Comparison of ENCODE assay signal across 25 cellular contexts in the genomic region with DNA sequence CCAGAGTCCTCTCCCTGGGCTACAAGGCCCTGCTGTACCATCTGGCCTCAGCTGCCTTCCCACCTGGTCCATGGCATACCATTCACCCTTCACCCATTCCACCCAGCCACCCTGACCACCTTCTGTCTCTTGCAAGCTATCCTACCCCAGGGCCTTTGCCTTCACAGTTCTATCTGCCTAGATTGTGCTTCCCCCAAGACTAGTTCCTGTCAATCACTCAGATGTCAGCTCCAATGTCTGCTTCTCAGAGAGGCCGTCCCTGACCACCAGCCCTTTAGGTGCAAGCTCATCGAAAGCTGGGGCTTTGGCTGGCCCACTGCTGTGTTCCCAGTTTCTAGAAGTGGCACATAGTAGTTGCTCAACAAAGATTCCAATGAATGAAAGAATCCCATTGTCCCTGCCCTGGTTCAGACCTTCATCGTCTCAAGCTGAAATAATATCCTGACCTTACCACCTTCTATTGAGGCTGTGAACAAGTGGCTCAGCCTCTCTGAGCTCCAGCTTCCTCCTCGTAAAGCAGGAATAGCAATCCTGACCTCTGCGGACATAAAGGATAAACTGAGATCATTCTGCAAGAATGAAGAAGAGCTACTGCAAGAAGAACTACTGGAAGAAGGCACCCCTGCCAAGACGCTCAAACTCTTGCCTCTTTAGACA. TPM values are rescaled to one million over a fixed set of nuclear protein-coding genes. Genes with fewer than 3 reads are reported as not detected.
DNase-seq lines count a peak whose midpoint lies in the region; ATAC-seq and TF ChIP-seq lines count a peak whose summit lies in the region.
"Had no signal": no experiment of that assay in that cellular context is flagged by ENCODE, and none has a peak within 500 bp of the region (broad histone marks: within the 10 kb centered on the region; RNA-seq: fewer than 3 reads in every experiment).

No MANE protein-coding gene starts in this region.

- no peak overlapping the region for H3K4me3 ChIP-seq in astrocyte of the spinal cord (ENCODE audit: low read depth, low read length)
- no peak overlapping the region for H3K4me3 ChIP-seq in hepatocyte
- H3K4me3 ChIP-seq in skeletal muscle cell (ENCODE audit: low read depth, low read length): no peak overlapping the region
- H3K4me3 ChIP-seq: pancreas, tibial artery had no signal

- WGBS in hepatocyte (ENCODE audit: low lambda C conversion rate, missing lambda C conversion rate): 70% methylated on average over 6 of the region's 6 CpGs

- no peaks in the 10 kb centered on the region for H3K9me3 ChIP-seq in hepatocyte (ENCODE audit: low read depth)
- H3K9me3 ChIP-seq: pancreas, tibial artery had no signal

- no peak for ATAC-seq in HG03196 (IDR thresholded peaks at IDR 0.05; ENCODE audit: unreplicated experiment)
- ATAC-seq: stimulated activated naive CD8-positive, alpha-beta T cell treated with anti-CD3 and anti-CD28 coated beads, Interleukin-15, Interleukin-2, amounts not matched to agents 100 U/mL and 50 U/mL, for 24 hours; T-cell had no signal

- H3K27me3 Mint-ChIP-seq in T-helper 2 cell treated with Interferon-gamma antibody and Interleukin-4, amounts not matched to agents 5 μg/mL and 100 μg/mL, for 36 hours (ENCODE audit: low read depth): no peaks in the 10 kb centered on the region
- H3K27me3 Mint-ChIP-seq: dendritic cell treated with granulocyte-macrophage colony-stimulating factor and Interleukin-4, amounts not matched to agents 40 ng/mL and 50 ng/mL, for 4 days; memory B cell had no signal

- no peaks in the 10 kb centered on the region for H3K79me2 ChIP-seq in hepatocyte

- DNase-seq in EL: peak; percentile 15
- peak; percentile 54 for DNase-seq in astrocyte of the spinal cord (ENCODE audit: low read depth, low spot score)
- no peak for DNase-seq in hepatocyte (ENCODE audit: low spot score)
- DNase-seq in skeletal muscle cell (ENCODE audit: low read depth): peak; percentile 47
- DNase-seq in T-helper 2 cell treated with Interferon-gamma antibody and Interleukin-4, amounts not matched to agents 5 μg/mL and 100 μg/mL, for 36 hours (ENCODE audit: low spot score): no peak
- DNase-seq in NCI-H2081 treated with DMSO at 0.1 percent for 48 hours (lab: John Stamatoyannopoulos, UW): no peak
- DNase-seq: activated CD4-positive, alpha-beta T cell treated with anti-CD3 and anti-CD28 coated beads for 4 hours; activated naive CD8-positive, alpha-beta T cell treated with anti-CD3 and anti-CD28 coated beads, Interleukin-2, amount 10 ng/mL, durations not matched to agents 7 days and 5 days; foreskin melanocyte; H9; naive B cell; NCI-H1105 treated with DMSO at 0.1 percent for 48 hours; NCI-H2171 treated with DMSO at 0.1 percent for 48 hours; NCI-H526 treated with DMSO at 0.1 percent for 48 hours; pancreas; stimulated activated naive CD8-positive, alpha-beta T cell treated with anti-CD3 and anti-CD28 coated beads, Interleukin-15, Interleukin-2, amounts not matched to agents 100 U/mL and 50 U/mL, for 24 hours; T-cell had no signal

- no peaks in the 10 kb centered on the region for H3K4me1 Mint-ChIP-seq in T-helper 2 cell treated with Interferon-gamma antibody and Interleukin-4, amounts not matched to agents 5 μg/mL and 100 μg/mL, for 36 hours (ENCODE audit: low read depth)
- H3K4me1 Mint-ChIP-seq: activated naive CD8-positive, alpha-beta T cell treated with anti-CD3 and anti-CD28 coated beads, Interleukin-2, amount 10 ng/mL, durations not matched to agents 7 days and 5 days; T-cell had no signal

- no peaks in the 10 kb centered on the region for H3K36me3 ChIP-seq in hepatocyte (replicated peaks; ENCODE audit: insufficient read depth, low read depth)
- H3K36me3 ChIP-seq: pancreas, tibial artery had no signal

- H3K36me3 Mint-ChIP-seq in T-helper 2 cell treated with Interferon-gamma antibody and Interleukin-4, amounts not matched to agents 5 μg/mL and 100 μg/mL, for 36 hours (ENCODE audit: low read depth): no peaks in the 10 kb centered on the region
- H3K36me3 Mint-ChIP-seq: activated naive CD8-positive, alpha-beta T cell treated with anti-CD3 and anti-CD28 coated beads, Interleukin-2, amount 10 ng/mL, durations not matched to agents 7 days and 5 days; T-cell had no signal

- H3K27ac ChIP-seq in hepatocyte: peak overlapping the region; percentile 95
- H3K27ac ChIP-seq: tibial artery had no signal

- H4K20me1 ChIP-seq in hepatocyte (ENCODE audit: insufficient read depth, poor library complexity, severe bottlenecking): no peaks in the 10 kb centered on the region

- H3K9me3 Mint-ChIP-seq in T-helper 2 cell treated with Interferon-gamma antibody and Interleukin-4, amounts not matched to agents 5 μg/mL and 100 μg/mL, for 36 hours: no peaks in the 10 kb centered on the region
- H3K9me3 Mint-ChIP-seq: activated naive CD8-positive, alpha-beta T cell treated with anti-CD3 and anti-CD28 coated beads, Interleukin-2, amount 10 ng/mL, durations not matched to agents 7 days and 5 days; dendritic cell treated with granulocyte-macrophage colony-stimulating factor and Interleukin-4, amounts not matched to agents 40 ng/mL and 50 ng/mL, for 4 days; H9; memory B cell; naive B cell; T-cell had no signal

- no peak overlapping the region for H3K4me3 Mint-ChIP-seq in T-helper 2 cell treated with Interferon-gamma antibody and Interleukin-4, amounts not matched to agents 5 μg/mL and 100 μg/mL, for 36 hours
- H3K4me3 Mint-ChIP-seq: activated naive CD8-positive, alpha-beta T cell treated with anti-CD3 and anti-CD28 coated beads, Interleukin-2, amount 10 ng/mL, durations not matched to agents 7 days and 5 days; dendritic cell treated with granulocyte-macrophage colony-stimulating factor and Interleukin-4, amounts not matched to agents 40 ng/mL and 50 ng/mL, for 4 days; H9; memory B cell; naive B cell; T-cell had no signal

- TF ChIP-seq CTCF in astrocyte of the spinal cord (IDR thresholded peaks at IDR 0.05; ENCODE audit: low read depth, low read length) (no peak), hepatocyte (IDR thresholded peaks at IDR 0.05; ENCODE audit: poor library complexity) (no peak)

- peak overlapping the region; percentile 59 for H3K4me2 ChIP-seq in hepatocyte

- no peak overlapping the region for H2AFZ ChIP-seq in hepatocyte

- no peaks in the 10 kb centered on the region for H3K27me3 ChIP-seq in hepatocyte
- H3K27me3 ChIP-seq: pancreas had no signal

- peaks cover 26% of the 10 kb centered on the region for H3K4me1 ChIP-seq in hepatocyte (ENCODE audit: insufficient read depth)
- H3K4me1 ChIP-seq: pancreas, tibial artery had no signal

- H3K27ac Mint-ChIP-seq in T-helper 2 cell treated with Interferon-gamma antibody and Interleukin-4, amounts not matched to agents 5 μg/mL and 100 μg/mL, for 36 hours: no peak overlapping the region
- H3K27ac Mint-ChIP-seq: activated naive CD8-positive, alpha-beta T cell treated with anti-CD3 and anti-CD28 coated beads, Interleukin-2, amount 10 ng/mL, durations not matched to agents 7 days and 5 days; dendritic cell treated with granulocyte-macrophage colony-stimulating factor and Interleukin-4, amounts not matched to agents 40 ng/mL and 50 ng/mL, for 4 days; H9; memory B cell; T-cell had no signal

- no peaks in the 10 kb centered on the region for H3K9me2 ChIP-seq in hepatocyte (replicated peaks; ENCODE audit: insufficient read depth)

- in situ Hi-C loops in astrocyte of the spinal cord (cut with HindIII; ENCODE audit: low sequenced_read_pairs): no loop called here

RNA-seq across cellular contexts. Expression of a gene that starts 15.8 kb away (rescaled TPM):
- total RNA-seq in hepatocyte: 0.20 and 0.44 TPM in 2 replicates
- polyA plus RNA-seq in hepatocyte: 0.19 and 1.5 TPM in 2 replicates
- total RNA-seq: bronchial epithelial cell, Daoy, kidney epithelial cell, skeletal muscle tissue had no signal

RNA-seq across cellular contexts. Expression of a gene that starts 27.1 kb away (rescaled TPM):
- total RNA-seq in hepatocyte: 25.0 and 27.5 TPM in 2 replicates
- polyA plus RNA-seq in hepatocyte: 20.8 and 22.2 TPM in 2 replicates

RNA-seq across cellular contexts. Expression of a gene that starts 27.4 kb away (rescaled TPM):
- total RNA-seq in hepatocyte: 14.6 and 17.3 TPM in 2 replicates
- polyA plus RNA-seq in hepatocyte: 11.4 and 15.6 TPM in 2 replicates

Comparison
In these comparisons a context has a peak if more than half of its experiments do, and no peak if none do; other contexts are left out.
1. DNase-seq: peak in EL (single experiment), astrocyte of the spinal cord (single experiment) and skeletal muscle cell (single experiment); none in hepatocyte (single experiment), T-helper 2 cell treated with Interferon-gamma antibody and Interleukin-4, amounts not matched to agents 5 μg/mL and 100 μg/mL, for 36 hours (single experiment) and NCI-H2081 treated with DMSO at 0.1 percent for 48 hours (single experiment).